In the genomic region with DNA sequence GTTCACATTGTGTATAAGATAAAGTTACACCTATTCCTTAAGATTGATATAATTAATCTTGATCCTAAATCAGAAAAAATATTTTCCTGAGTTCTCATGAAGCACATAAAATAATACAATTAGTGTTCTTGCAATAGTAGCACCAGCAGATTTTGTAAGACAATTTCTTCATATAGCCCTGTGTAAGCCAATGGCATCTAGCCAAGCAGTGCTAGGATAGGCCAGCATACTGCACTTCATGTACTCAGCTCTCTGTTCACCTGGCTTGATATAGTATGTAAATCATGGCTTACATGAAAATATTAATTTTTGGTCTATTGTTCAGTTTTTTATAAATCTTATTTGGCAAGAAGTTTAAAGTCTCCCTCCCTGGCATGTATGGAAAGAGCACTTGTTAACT, we compare ENCODE assay signal across 23 cellular contexts. TPM values are rescaled to one million over a fixed set of nuclear protein-coding genes. Genes with fewer than 3 reads are reported as not detected.
DNase-seq lines count a peak whose midpoint lies in the region; ATAC-seq, FAIRE-seq and TF ChIP-seq lines count a peak whose summit lies in the region.
"Had no signal": no experiment of that assay in that cellular context is flagged by ENCODE, and none has a peak within 500 bp of the region (broad histone marks: within the 10 kb centered on the region; RNA-seq: fewer than 3 reads in every experiment).

No MANE protein-coding gene starts in this region.

- in situ Hi-C loops in HepG2 (cut with HindIII; ENCODE audit: extremely low pct_ligation_motif_present, low pct_unique_long_range_greater_than_20kb): no loop called here
- in situ Hi-C loops in mammary epithelial cell (cut with MboI; ENCODE audit: low sequenced_read_pairs in 2 of 2): no loop called here

- CTCF ChIA-PET in HepG2 (lab: Yijun Ruan, JAX; ENCODE audit: low intra/inter-chr PET ratio, low total read pairs): no interaction called here
- CTCF ChIA-PET in mammary epithelial cell (lab: Charles Lee; ENCODE audit: low non-redundant PET): no interaction called here

- H3K4me2 ChIP-seq in HepG2 (ENCODE audit: low read depth, low read length) (no peak overlapping the region), mammary epithelial cell (ENCODE audit: insufficient read depth, low read depth, low read length) (peak overlapping the region; percentile 41)

- no peaks in the 10 kb centered on the region for H3K36me3 ChIP-seq in right lobe of liver
- no peaks in the 10 kb centered on the region for H3K36me3 ChIP-seq in HepG2 (replicated peaks in 1 of 2; ENCODE audit: control insufficient read depth in 1 of 2, insufficient read depth in 2 of 2, low read length in 2 of 2)
- H3K36me3 ChIP-seq in mammary epithelial cell (ENCODE audit: insufficient read depth, low read length): no peaks in the 10 kb centered on the region
- H3K36me3 ChIP-seq: SJCRH30 had no signal

- H3K9ac ChIP-seq in HepG2 (ENCODE audit: insufficient read depth, low read depth, low read length): no peak overlapping the region
- H3K9ac ChIP-seq in mammary epithelial cell (ENCODE audit: insufficient read depth, low read length): no peak overlapping the region
- H3K9ac ChIP-seq: GM23248 had no signal

- H3K27ac ChIP-seq in right lobe of liver (no peak overlapping the region), HepG2 (ENCODE audit: extremely low read length, insufficient read depth, low read length) (no peak overlapping the region), mammary epithelial cell (ENCODE audit: insufficient read depth, low read depth, low read length) (no peak overlapping the region), caudate nucleus (ENCODE audit: low read depth, low read length) (no peak overlapping the region)
- H3K27ac ChIP-seq: GM23248, HL-60, RWPE1, SJCRH30 had no signal

- no peak for TF ChIP-seq CTCF in right lobe of liver (IDR thresholded peaks at IDR 0.05)
- TF ChIP-seq CTCF in HepG2 (CRISPR knock-in tag; IDR thresholded peaks at IDR 0.05): no peak
- TF ChIP-seq CTCF in mammary epithelial cell (conservative IDR thresholded peaks at IDR 0.05 in 1 of 2, IDR thresholded peaks at IDR 0.05 in 1 of 2; ENCODE audit: extremely low read depth in 1 of 2, insufficient read depth in 1 of 2, low read depth in 1 of 2, low read length in 2 of 2): no peak
- no peak for TF ChIP-seq CTCF in fibroblast of pulmonary artery (IDR thresholded peaks at IDR 0.05; ENCODE audit: low read length, missing control alignments)

- DNase-seq in right lobe of liver (no peak), HepG2 (ENCODE audit: low spot score) (no peak), mammary epithelial cell (peak; percentile 42), fibroblast of pulmonary artery (ENCODE audit: low read depth) (peak; percentile 35), globus pallidus (ENCODE audit: low spot score) (no peak), caudate nucleus (lab: John Stamatoyannopoulos, UW) (no peak)
- DNase-seq: ACHN, Caco-2, DMS79, GM23248, NCI-H146, NCI-H2081, NCI-H2227 treated with DMSO at 0.1 percent for 48 hours, NCI-H524 treated with DMSO at 0.1 percent for 48 hours, OCI-M1, SJCRH30 had no signal

- no peak for FAIRE-seq in HepG2 (lab: Jason Lieb, UNC)
- FAIRE-seq: HTR-8/SVneo had no signal

- BruUV-seq in HepG2 (replicated peaks; lab: Mats Ljungman, UMichigan): no TSS peak
- BruUV-seq in mammary epithelial cell (replicated peaks; lab: Mats Ljungman, UMichigan): no TSS peak

- H3K79me2 ChIP-seq in HepG2 (ENCODE audit: insufficient read depth, low read length) (no peaks in the 10 kb centered on the region), mammary epithelial cell (ENCODE audit: insufficient read depth, low read length) (no peaks in the 10 kb centered on the region)

- POLR2A ChIA-PET in HepG2 (lab: Yijun Ruan, JAX): no interaction called here

- no peak for TF ChIP-seq RAD21 in HepG2 (CRISPR knock-in tag; IDR thresholded peaks at IDR 0.05)

- H3K27me3 ChIP-seq in right lobe of liver (no peaks in the 10 kb centered on the region), HepG2 (ENCODE audit: control insufficient read depth in 1 of 2, insufficient read depth in 2 of 2, low read length in 2 of 2) (no peaks in the 10 kb centered on the region), mammary epithelial cell (ENCODE audit: insufficient read depth, low read length) (no peaks in the 10 kb centered on the region)
- H3K27me3 ChIP-seq: SJCRH30 had no signal

- H3K4me3 ChIP-seq in right lobe of liver (no peak overlapping the region), HepG2 (replicated peaks in 1 of 3; ENCODE audit: insufficient read depth in 1 of 3, low read depth in 2 of 3, low read length in 3 of 3) (no peak overlapping the region), mammary epithelial cell (replicated peaks in 1 of 3; ENCODE audit: insufficient read depth in 1 of 3, low read depth in 2 of 3, low read length in 3 of 3) (no peak overlapping the region), fibroblast of pulmonary artery (replicated peaks; ENCODE audit: low read depth, low read length) (no peak overlapping the region)
- H3K4me3 ChIP-seq: GM23248, SJCRH30 had no signal

- dilution Hi-C loops in mammary epithelial cell (cut with HindIII; ENCODE audit: low sequenced_read_pairs): no loop called here

- no peak for TF ChIP-seq POLR2A in right lobe of liver (IDR thresholded peaks at IDR 0.05)
- TF ChIP-seq POLR2A in HepG2 (IDR thresholded peaks at IDR 0.05; ENCODE audit: insufficient read depth in 1 of 2, low read depth in 2 of 2, low read length in 2 of 2): no peak

- intact Hi-C loops in right lobe of liver (cut with DNase I) (no loop called here), HepG2 (cut with micrococcal nuclease; ENCODE audit: unreplicated experiment) (no loop called here), mammary epithelial cell (cut with micrococcal nuclease) (no loop called here)

- TF ChIP-seq EP300 in HepG2 (IDR thresholded peaks at IDR 0.05; ENCODE audit: low read depth in 2 of 2, low read length in 2 of 2): no peak
- TF ChIP-seq EP300 in HepG2 (CRISPR knock-in tag; IDR thresholded peaks at IDR 0.05; ENCODE audit: borderline replicate concordance): no peak

- no peaks in the 10 kb centered on the region for H3K9me3 ChIP-seq in right lobe of liver
- no peaks in the 10 kb centered on the region for H3K9me3 ChIP-seq in HepG2 (ENCODE audit: low read length)
- H3K9me3 ChIP-seq in mammary epithelial cell (replicated peaks; ENCODE audit: insufficient read depth, low read length): no peaks in the 10 kb centered on the region
- H3K9me3 ChIP-seq: Caco-2, SJCRH30 had no signal

- H2AFZ ChIP-seq in HepG2 (ENCODE audit: low read length) (no peak overlapping the region), mammary epithelial cell (ENCODE audit: low read depth, low read length) (no peak overlapping the region)
- H2AFZ ChIP-seq: GM23248 had no signal

- H4K20me1 ChIP-seq in HepG2 (ENCODE audit: insufficient read depth, low read length) (no peaks in the 10 kb centered on the region), mammary epithelial cell (ENCODE audit: insufficient read depth, low read length) (no peaks in the 10 kb centered on the region)

- peaks cover 0 to 9% (median 0%) of the 10 kb centered on the region in 4 donors for H3K4me1 ChIP-seq in right lobe of liver
- H3K4me1 ChIP-seq in HepG2 (ENCODE audit: insufficient read depth, low read length): peaks cover 14% of the 10 kb centered on the region
- H3K4me1 ChIP-seq in mammary epithelial cell (ENCODE audit: insufficient read depth, low read length): peaks cover 6% of the 10 kb centered on the region
- H3K4me1 ChIP-seq: Caco-2, SJCRH30 had no signal

- ATAC-seq in right lobe of liver (peak; percentile 32 to 56 (median 48)), HepG2 (no peak), GM19467 (IDR thresholded peaks at IDR 0.05; ENCODE audit: unreplicated experiment) (no peak)
- ATAC-seq: HCT116 had no signal

RNA-seq across cellular contexts. Expression of a gene that starts 1.9 kb away (rescaled TPM):
- not detected for total RNA-seq in right lobe of liver
- total RNA-seq in HepG2 (2016; rRNA removed; fragmentation: Illumina TruSeq; extraction: Trizol): not detected in 2 replicates
- not detected in 2 replicates for total RNA-seq in HepG2 (2016; cell fraction: cytosol; rRNA removed; fragmentation: Illumina TruSeq; extraction: Trizol; ENCODE audit: low read depth)
- not detected in 2 replicates for total RNA-seq in HepG2 (2016; cell fraction: insoluble cytoplasmic fraction; rRNA removed; fragmentation: Illumina TruSeq; extraction: Trizol)
- not detected in 2 replicates for total RNA-seq in HepG2 (2016; cell fraction: membrane; rRNA removed; fragmentation: Illumina TruSeq; extraction: Trizol)
- not detected in 2 replicates for total RNA-seq in HepG2 (2016; cell fraction: nucleus; rRNA removed; fragmentation: Illumina TruSeq; extraction: Trizol)
- not detected in 2 replicates for polyA plus RNA-seq in HepG2 (2011; rRNA removed)
- not detected in 2 replicates for polyA plus RNA-seq in HepG2 (2011; cell fraction: cytosol; rRNA removed)
- polyA plus RNA-seq in HepG2 (2011; cell fraction: nucleus; rRNA removed): not detected in 2 replicates
- not detected in 2 replicates for polyA plus RNA-seq in HepG2 (2012)
- polyA plus RNA-seq in HepG2 (2016; cell fraction: cytosol; fragmentation: Illumina TruSeq; extraction: Trizol; ENCODE audit: low read depth): not detected in 2 replicates
- not detected in 2 replicates for polyA plus RNA-seq in HepG2 (2016; cell fraction: insoluble cytoplasmic fraction; fragmentation: Illumina TruSeq; extraction: Trizol; ENCODE audit: low read depth)
- not detected in 2 replicates for polyA plus RNA-seq in HepG2 (2016; cell fraction: membrane; fragmentation: Illumina TruSeq; extraction: Trizol; ENCODE audit: low read depth)
- polyA plus RNA-seq in HepG2 (2016; cell fraction: nucleus; fragmentation: Illumina TruSeq; extraction: Trizol; ENCODE audit: insufficient read depth, low read depth): not detected in 2 replicates
- polyA minus RNA-seq in HepG2 (2011; rRNA and poly(A)+ RNA removed; ENCODE audit: low replicate concordance): not detected in 2 replicates
- not detected in 2 replicates for polyA minus RNA-seq in HepG2 (2011; cell fraction: cytosol; rRNA and poly(A)+ RNA removed)
- polyA minus RNA-seq in HepG2 (2011; cell fraction: nucleus; rRNA and poly(A)+ RNA removed): not detected in 2 replicates
- not detected for total RNA-seq in mammary epithelial cell
- polyA plus RNA-seq in mammary epithelial cell: not detected
- not detected for polyA minus RNA-seq in mammary epithelial cell
- total RNA-seq: Caco-2, G401, GM23248, LHCN-M2, SJCRH30 had no signal
- polyA plus RNA-seq: GM23248 had no signal

RNA-seq across cellular contexts. Expression of a gene that starts 14.0 kb away (rescaled TPM):
- total RNA-seq in right lobe of liver (10 to 100 TPM in 1 of 6 experiments, 1 to 10 TPM in 5; 1.4 to 11.1 (median 4.9) TPM), HepG2 (2016; rRNA removed; fragmentation: Illumina TruSeq; extraction: Trizol) (not detected in 2 replicates), mammary epithelial cell (under 1 TPM; 0.17 to 0.42 TPM)
- not detected in 2 replicates for total RNA-seq in HepG2 (2016; cell fraction: cytosol; rRNA removed; fragmentation: Illumina TruSeq; extraction: Trizol; ENCODE audit: low read depth)
- not detected in 2 replicates for total RNA-seq in HepG2 (2016; cell fraction: insoluble cytoplasmic fraction; rRNA removed; fragmentation: Illumina TruSeq; extraction: Trizol)
- total RNA-seq in HepG2 (2016; cell fraction: membrane; rRNA removed; fragmentation: Illumina TruSeq; extraction: Trizol): not detected in 2 replicates
- not detected in 2 replicates for total RNA-seq in HepG2 (2016; cell fraction: nucleus; rRNA removed; fragmentation: Illumina TruSeq; extraction: Trizol)
- polyA plus RNA-seq in HepG2 (2011; rRNA removed) (not detected in 2 replicates), mammary epithelial cell (0.44 TPM)
- polyA plus RNA-seq in HepG2 (2011; cell fraction: cytosol; rRNA removed): not detected in 2 replicates
- polyA plus RNA-seq in HepG2 (2011; cell fraction: nucleus; rRNA removed): not detected in 2 replicates
- polyA plus RNA-seq in HepG2 (2012): not detected in 2 replicates
- not detected in 2 replicates for polyA plus RNA-seq in HepG2 (2016; cell fraction: cytosol; fragmentation: Illumina TruSeq; extraction: Trizol; ENCODE audit: low read depth)
- not detected in 2 replicates for polyA plus RNA-seq in HepG2 (2016; cell fraction: insoluble cytoplasmic fraction; fragmentation: Illumina TruSeq; extraction: Trizol; ENCODE audit: low read depth)
- polyA plus RNA-seq in HepG2 (2016; cell fraction: membrane; fragmentation: Illumina TruSeq; extraction: Trizol; ENCODE audit: low read depth): not detected in 2 replicates
- not detected in 2 replicates for polyA plus RNA-seq in HepG2 (2016; cell fraction: nucleus; fragmentation: Illumina TruSeq; extraction: Trizol; ENCODE audit: insufficient read depth, low read depth)
- polyA minus RNA-seq in HepG2 (2011; rRNA and poly(A)+ RNA removed; ENCODE audit: low replicate concordance): 0.80 TPM in 1 of 2 replicates, not detected in the other
- polyA minus RNA-seq in HepG2 (2011; cell fraction: cytosol; rRNA and poly(A)+ RNA removed): not detected in 2 replicates
- not detected in 2 replicates for polyA minus RNA-seq in HepG2 (2011; cell fraction: nucleus; rRNA and poly(A)+ RNA removed)
- polyA minus RNA-seq in mammary epithelial cell: 2.1 TPM
- total RNA-seq: Caco-2, G401, SJCRH30 had no signal

RNA-seq across cellular contexts. Expression of a gene that starts 49.0 kb away (rescaled TPM):
- not detected for total RNA-seq in right lobe of liver
- not detected in 2 replicates for total RNA-seq in HepG2 (2016; rRNA removed; fragmentation: Illumina TruSeq; extraction: Trizol)
- not detected in 2 replicates for total RNA-seq in HepG2 (2016; cell fraction: cytosol; rRNA removed; fragmentation: Illumina TruSeq; extraction: Trizol; ENCODE audit: low read depth)
- not detected in 2 replicates for total RNA-seq in HepG2 (2016; cell fraction: insoluble cytoplasmic fraction; rRNA removed; fragmentation: Illumina TruSeq; extraction: Trizol)
- total RNA-seq in HepG2 (2016; cell fraction: membrane; rRNA removed; fragmentation: Illumina TruSeq; extraction: Trizol): not detected in 2 replicates
- not detected in 2 replicates for total RNA-seq in HepG2 (2016; cell fraction: nucleus; rRNA removed; fragmentation: Illumina TruSeq; extraction: Trizol)
- polyA plus RNA-seq in HepG2 (2011; rRNA removed): not detected in 2 replicates
- not detected in 2 replicates for polyA plus RNA-seq in HepG2 (2011; cell fraction: cytosol; rRNA removed)
- polyA plus RNA-seq in HepG2 (2011; cell fraction: nucleus; rRNA removed): not detected in 2 replicates
- not detected in 2 replicates for polyA plus RNA-seq in HepG2 (2012)
- not detected in 2 replicates for polyA plus RNA-seq in HepG2 (2016; cell fraction: cytosol; fragmentation: Illumina TruSeq; extraction: Trizol; ENCODE audit: low read depth)
- polyA plus RNA-seq in HepG2 (2016; cell fraction: insoluble cytoplasmic fraction; fragmentation: Illumina TruSeq; extraction: Trizol; ENCODE audit: low read depth): not detected in 2 replicates
- not detected in 2 replicates for polyA plus RNA-seq in HepG2 (2016; cell fraction: membrane; fragmentation: Illumina TruSeq; extraction: Trizol; ENCODE audit: low read depth)
- polyA plus RNA-seq in HepG2 (2016; cell fraction: nucleus; fragmentation: Illumina TruSeq; extraction: Trizol; ENCODE audit: insufficient read depth, low read depth): not detected in 2 replicates
- polyA minus RNA-seq in HepG2 (2011; rRNA and poly(A)+ RNA removed; ENCODE audit: low replicate concordance): not detected in 2 replicates
- not detected in 2 replicates for polyA minus RNA-seq in HepG2 (2011; cell fraction: cytosol; rRNA and poly(A)+ RNA removed)
- not detected in 2 replicates for polyA minus RNA-seq in HepG2 (2011; cell fraction: nucleus; rRNA and poly(A)+ RNA removed)
- total RNA-seq in mammary epithelial cell: not detected
- not detected for polyA plus RNA-seq in mammary epithelial cell
- polyA minus RNA-seq in mammary epithelial cell: not detected
- total RNA-seq: Caco-2, G401, GM23248, LHCN-M2, SJCRH30 had no signal
- polyA plus RNA-seq: GM23248 had no signal

RNA-seq across cellular contexts. Expression of a gene that starts 55.9 kb away (rescaled TPM):
- total RNA-seq in right lobe of liver (1 to 10 TPM in 2 of 6 experiments, under 1 TPM in 2, not detected in 2; 0.65 to 1.4 (median 0.90) TPM), HepG2 (2016; rRNA removed; fragmentation: Illumina TruSeq; extraction: Trizol) (not detected in 2 replicates), mammary epithelial cell (not detected)
- not detected in 2 replicates for total RNA-seq in HepG2 (2016; cell fraction: cytosol; rRNA removed; fragmentation: Illumina TruSeq; extraction: Trizol; ENCODE audit: low read depth)
- total RNA-seq in HepG2 (2016; cell fraction: insoluble cytoplasmic fraction; rRNA removed; fragmentation: Illumina TruSeq; extraction: Trizol): not detected in 2 replicates
- not detected in 2 replicates for total RNA-seq in HepG2 (2016; cell fraction: membrane; rRNA removed; fragmentation: Illumina TruSeq; extraction: Trizol)
- total RNA-seq in HepG2 (2016; cell fraction: nucleus; rRNA removed; fragmentation: Illumina TruSeq; extraction: Trizol): not detected in 2 replicates
- polyA plus RNA-seq in HepG2 (2011; rRNA removed) (not detected in 2 replicates), mammary epithelial cell (not detected)
- polyA plus RNA-seq in HepG2 (2011; cell fraction: cytosol; rRNA removed): not detected in 2 replicates
- polyA plus RNA-seq in HepG2 (2011; cell fraction: nucleus; rRNA removed): not detected in 2 replicates
- not detected in 2 replicates for polyA plus RNA-seq in HepG2 (2012)
- polyA plus RNA-seq in HepG2 (2016; cell fraction: cytosol; fragmentation: Illumina TruSeq; extraction: Trizol; ENCODE audit: low read depth): not detected in 2 replicates
- polyA plus RNA-seq in HepG2 (2016; cell fraction: insoluble cytoplasmic fraction; fragmentation: Illumina TruSeq; extraction: Trizol; ENCODE audit: low read depth): not detected in 2 replicates
- not detected in 2 replicates for polyA plus RNA-seq in HepG2 (2016; cell fraction: membrane; fragmentation: Illumina TruSeq; extraction: Trizol; ENCODE audit: low read depth)
- not detected in 2 replicates for polyA plus RNA-seq in HepG2 (2016; cell fraction: nucleus; fragmentation: Illumina TruSeq; extraction: Trizol; ENCODE audit: insufficient read depth, low read depth)
- polyA minus RNA-seq in HepG2 (2011; rRNA and poly(A)+ RNA removed; ENCODE audit: low replicate concordance): not detected in 2 replicates
- polyA minus RNA-seq in HepG2 (2011; cell fraction: cytosol; rRNA and poly(A)+ RNA removed): not detected in 2 replicates
- not detected in 2 replicates for polyA minus RNA-seq in HepG2 (2011; cell fraction: nucleus; rRNA and poly(A)+ RNA removed)
- polyA minus RNA-seq in mammary epithelial cell: not detected
- total RNA-seq: Caco-2, G401, GM23248, LHCN-M2, SJCRH30 had no signal
- polyA plus RNA-seq: GM23248 had no signal

Comparison
In these comparisons a context has a peak if more than half of its experiments do, and no peak if none do; other contexts are left out.
1. ATAC-seq: peak in right lobe of liver (4 of 4); none in HepG2 (single experiment) and GM19467 (single experiment).
2. DNase-seq: peak in mammary epithelial cell (single experiment) and fibroblast of pulmonary artery (single experiment); none in right lobe of liver (0 of 3), HepG2 (single experiment), globus pallidus (single experiment) and caudate nucleus (0 of 61).